ENCODE assay signal across 9 cellular contexts in the genomic region with DNA sequence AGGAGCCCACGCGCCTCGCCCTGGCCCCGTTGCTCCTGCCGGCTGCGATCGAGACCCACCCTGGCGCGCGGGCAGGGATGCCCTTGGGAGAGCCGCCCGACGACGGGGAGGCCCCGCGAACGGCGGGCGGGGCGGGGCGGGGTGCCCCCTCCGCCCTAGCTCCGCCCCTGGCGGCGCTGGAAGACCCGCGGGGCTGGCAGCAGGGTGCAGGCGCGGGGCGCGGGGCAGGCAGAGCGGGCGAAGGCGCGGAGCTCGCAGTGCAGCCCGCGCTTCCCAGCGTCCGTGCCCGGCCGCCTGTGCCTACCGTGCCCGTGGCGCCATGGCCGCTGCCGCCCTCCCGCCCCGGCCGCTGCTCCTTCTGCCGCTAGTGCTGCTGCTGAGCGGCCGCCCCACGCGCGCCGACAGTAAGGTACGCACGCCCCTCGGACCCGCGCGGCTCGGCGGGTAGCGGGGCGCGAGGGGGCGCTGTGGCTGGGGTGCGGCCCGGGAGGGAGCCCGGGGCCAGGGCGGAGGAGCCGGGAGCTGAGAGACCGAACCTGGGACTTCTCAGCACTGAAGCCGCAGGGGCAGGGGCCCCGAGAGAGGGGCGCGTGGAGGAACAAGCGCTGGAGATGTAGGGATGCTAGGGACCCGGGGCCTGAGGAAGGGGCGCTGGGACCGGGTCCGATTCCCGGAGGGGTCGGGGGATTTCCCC. TPM values are rescaled to one million over a fixed set of nuclear protein-coding genes. Genes with fewer than 3 reads are reported as not detected.
DNase-seq lines count a peak whose midpoint lies in the region; ATAC-seq, FAIRE-seq and TF ChIP-seq lines count a peak whose summit lies in the region.
"Had no signal": no experiment of that assay in that cellular context is flagged by ENCODE, and none has a peak within 500 bp of the region (broad histone marks: within the 10 kb centered on the region; RNA-seq: fewer than 3 reads in every experiment).

A gene (plus strand): TSS at position 182 of the 694 bp plus-strand sequence. CDS start 138 bp downstream, at position 320.

- H3K36me3 ChIP-seq in bronchial epithelial cell (ENCODE audit: control insufficient read depth, insufficient read depth, low read length) (no peaks in the 10 kb centered on the region), left lung (no peaks in the 10 kb centered on the region)

- no peak for FAIRE-seq in bronchial epithelial cell (lab: Jason Lieb, UNC)

- intact Hi-C loops in left lung (cut with DNase I), result loop anchor here in 1 of 2 donors (5.0 kb wide), 1 partner anchor 70 kb away; no protein-coding TSS in a partner anchor

- TF ChIP-seq CTCF in bronchial epithelial cell (IDR thresholded peaks at IDR 0.05; ENCODE audit: insufficient read depth, low read length, severe bottlenecking), result peak; percentile 34
- peak; percentile 12 to 17 for TF ChIP-seq CTCF in left lung (IDR thresholded peaks at IDR 0.05)

- peak within 1 kb of the TSS; percentile 68 for H3K4me3 Mint-ChIP-seq in stimulated activated effector memory CD8-positive, alpha-beta T cell treated with anti-CD3 and anti-CD28 coated beads, Interleukin-12 subunit alpha, Interleukin-12 subunit beta, amount 100 ng/mL, for 72 hours

- H3K27ac ChIP-seq in left lung, result peak within 1 kb of the TSS in 1 of 2 donors; percentile 51
- H3K27ac ChIP-seq: epithelial cell of prostate had no signal

- no peaks in the 10 kb centered on the region for H3K9me3 Mint-ChIP-seq in stimulated activated effector memory CD8-positive, alpha-beta T cell treated with anti-CD3 and anti-CD28 coated beads, Interleukin-12 subunit alpha, Interleukin-12 subunit beta, amount 100 ng/mL, for 72 hours

- no peaks in the 10 kb centered on the region for H3K36me3 Mint-ChIP-seq in stimulated activated effector memory CD8-positive, alpha-beta T cell treated with anti-CD3 and anti-CD28 coated beads, Interleukin-12 subunit alpha, Interleukin-12 subunit beta, amount 100 ng/mL, for 72 hours

- H3K4me3 ChIP-seq in bronchial epithelial cell (ENCODE audit: low read depth, low read length) (peak within 1 kb of the TSS; percentile 51), left lung (peak within 1 kb of the TSS; percentile 34 to 47)

- peaks cover 31% of the 10 kb centered on the region for H3K4me1 Mint-ChIP-seq in stimulated activated effector memory CD8-positive, alpha-beta T cell treated with anti-CD3 and anti-CD28 coated beads, Interleukin-12 subunit alpha, Interleukin-12 subunit beta, amount 100 ng/mL, for 72 hours

- H3K27ac Mint-ChIP-seq in stimulated activated effector memory CD8-positive, alpha-beta T cell treated with anti-CD3 and anti-CD28 coated beads, Interleukin-12 subunit alpha, Interleukin-12 subunit beta, amount 100 ng/mL, for 72 hours, result no peak within 1 kb of the TSS

- DNase-seq in SKM-1 treated with dmso at 0.1 percent for 144 hours (lab: John Stamatoyannopoulos, UW; ENCODE audit: unreplicated experiment), result peak; percentile 31
- no peak for DNase-seq in SKM-1 (lab: John Stamatoyannopoulos, UW; ENCODE audit: unreplicated experiment)
- DNase-seq in OCI-M1 (lab: John Stamatoyannopoulos, UW), result peak; percentile 45
- no peak for DNase-seq in bronchial epithelial cell (ENCODE audit: low read depth)
- DNase-seq in left lung, result peak in 1 of 2 donors; percentile 87
- DNase-seq in stimulated activated effector memory CD8-positive, alpha-beta T cell treated with anti-CD3 and anti-CD28 coated beads, Interleukin-12 subunit alpha, Interleukin-12 subunit beta, amount 100 ng/mL, for 72 hours (ENCODE audit: low spot score in 2 of 2), result peak; percentile 15 to 51
- DNase-seq in medulla oblongata (ENCODE audit: extremely low spot score), result no peak

- H3K27me3 ChIP-seq in bronchial epithelial cell (ENCODE audit: control insufficient read depth, insufficient read depth, low read length) (no peaks in the 10 kb centered on the region), left lung (peaks cover 6 to 21% of the 10 kb centered on the region in 2 donors)

- H3K4me1 ChIP-seq in left lung, result peaks cover 4 to 55% of the 10 kb centered on the region in 2 donors

- ATAC-seq in left lung, result peak; percentile 14
- ATAC-seq in stimulated activated effector memory CD8-positive, alpha-beta T cell treated with anti-CD3 and anti-CD28 coated beads, Interleukin-12 subunit alpha, Interleukin-12 subunit beta, amount 100 ng/mL, for 72 hours, result peak; percentile 37
- ATAC-seq in GM18873 (IDR thresholded peaks at IDR 0.05; ENCODE audit: low FRiP score, unreplicated experiment), result no peak

- no peaks in the 10 kb centered on the region for H3K9me3 ChIP-seq in left lung

RNA-seq across cellular contexts. Expression of the gene that starts here (rescaled TPM):
- 4.5 and 6.3 TPM in 2 replicates for total RNA-seq in bronchial epithelial cell
- total RNA-seq in left lung, result 10 to 100 TPM; 10.5 to 10.8 TPM

Comparison
In these comparisons a context has a peak if more than half of its experiments do, and no peak if none do; other contexts are left out.
1. DNase-seq: peak in SKM-1 treated with dmso at 0.1 percent for 144 hours (single experiment), OCI-M1 (single experiment) and stimulated activated effector memory CD8-positive, alpha-beta T cell treated with anti-CD3 and anti-CD28 coated beads, Interleukin-12 subunit alpha, Interleukin-12 subunit beta, amount 100 ng/mL, for 72 hours (2 of 2); none in SKM-1 (single experiment), bronchial epithelial cell (single experiment) and medulla oblongata (single experiment).